1 cellular context compared by ENCODE assay signal in the genomic region with DNA sequence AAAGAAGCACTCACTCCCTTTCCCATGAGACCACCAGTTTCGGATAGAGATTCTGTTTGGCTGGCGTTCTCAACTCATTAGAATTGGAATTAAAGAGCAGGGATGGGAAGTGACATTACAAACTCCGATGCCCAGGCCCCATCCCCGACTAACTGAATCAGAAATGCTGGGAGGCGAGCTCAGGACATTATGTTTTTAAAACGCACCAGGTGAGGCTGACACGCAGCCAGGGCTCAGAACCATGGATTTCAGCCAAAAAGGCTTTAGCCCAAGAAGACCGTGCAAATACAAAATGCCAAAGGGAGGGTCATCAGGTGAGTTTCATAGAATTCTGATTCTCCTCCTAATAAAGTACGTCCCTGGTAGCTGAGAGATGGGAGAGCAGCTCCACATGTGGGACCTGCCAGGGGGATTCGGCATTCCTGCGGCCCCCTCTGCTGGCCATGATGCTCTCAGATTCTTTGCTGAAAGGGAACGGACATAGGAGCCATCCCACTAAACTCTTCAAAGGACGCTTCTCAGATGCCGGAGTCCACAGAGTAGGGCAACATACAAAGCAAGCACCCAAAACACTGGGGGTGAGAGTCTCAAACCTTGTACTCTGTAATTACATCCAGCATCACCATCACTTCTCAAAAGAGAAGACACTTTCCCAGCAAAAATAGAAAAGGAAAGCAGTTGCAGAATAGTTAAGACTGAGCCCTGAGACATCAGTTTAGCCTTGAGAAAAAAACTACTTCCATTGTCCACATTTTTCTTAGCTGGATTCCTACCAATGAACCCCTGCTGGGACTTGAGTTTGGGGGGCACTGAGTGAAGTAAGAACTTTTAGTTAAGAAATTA.
TF ChIP-seq lines count a peak whose summit lies in the region.

No MANE protein-coding gene starts in this region.

TF ChIP-seq in SK-N-SH treated with all-trans-retinoic acid at 6 μM for 48 hours, 23 proteins besides CTCF, POLR2A, EP300 and RAD21 (continued from another document):
- TF ChIP-seq, protein P1, sequence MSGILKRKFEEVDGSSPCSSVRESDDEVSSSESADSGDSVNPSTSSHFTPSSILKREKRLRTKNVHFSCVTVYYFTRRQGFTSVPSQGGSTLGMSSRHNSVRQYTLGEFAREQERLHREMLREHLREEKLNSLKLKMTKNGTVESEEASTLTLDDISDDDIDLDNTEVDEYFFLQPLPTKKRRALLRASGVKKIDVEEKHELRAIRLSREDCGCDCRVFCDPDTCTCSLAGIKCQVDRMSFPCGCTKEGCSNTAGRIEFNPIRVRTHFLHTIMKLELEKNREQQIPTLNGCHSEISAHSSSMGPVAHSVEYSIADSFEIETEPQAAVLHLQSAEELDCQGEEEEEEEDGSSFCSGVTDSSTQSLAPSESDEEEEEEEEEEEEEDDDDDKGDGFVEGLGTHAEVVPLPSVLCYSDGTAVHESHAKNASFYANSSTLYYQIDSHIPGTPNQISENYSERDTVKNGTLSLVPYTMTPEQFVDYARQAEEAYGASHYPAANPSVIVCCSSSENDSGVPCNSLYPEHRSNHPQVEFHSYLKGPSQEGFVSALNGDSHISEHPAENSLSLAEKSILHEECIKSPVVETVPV (CRISPR knock-in tag; IDR thresholded peaks at IDR 0.05), result no peak
- TF ChIP-seq ZFP30 (CRISPR knock-in tag; IDR thresholded peaks at IDR 0.05) (no peak), TSHZ2 (CRISPR knock-in tag; IDR thresholded peaks at IDR 0.05) (no peak)
